In genomic region chrX:2320580-2321327, GRCh38 we compare ENCODE assay signal across 1 cellular context.
TF ChIP-seq lines count a peak whose summit lies in the region.

No MANE protein-coding gene starts in this region.

TF ChIP-seq in HepG2, 621 proteins besides CTCF, POLR2A, EP300 and RAD21 (continued from another document and continues in another):
- TF ChIP-seq MTA3 (CRISPR knock-in tag; IDR thresholded peaks at IDR 0.05): no peak
- TF ChIP-seq ZBTB20 (CRISPR knock-in tag; IDR thresholded peaks at IDR 0.05; ENCODE audit: borderline replicate concordance, low read depth): peak; percentile 77; the same call in 1 of the 2 replicates
- no peak for TF ChIP-seq BATF2 (CRISPR knock-in tag; IDR thresholded peaks at IDR 0.05)
- peak; percentile 95 for TF ChIP-seq GATAD2A (CRISPR knock-in tag; IDR thresholded peaks at IDR 0.05)
- peak; percentile 99 for TF ChIP-seq HOXA3 (CRISPR knock-in tag; IDR thresholded peaks at IDR 0.05)
- no peak for TF ChIP-seq ZSCAN5A (CRISPR knock-in tag; IDR thresholded peaks at IDR 0.05; ENCODE audit: borderline replicate concordance)
- TF ChIP-seq ZNF713 (CRISPR knock-in tag; IDR thresholded peaks at IDR 0.05): no peak
- TF ChIP-seq HNRNPL (IDR thresholded peaks at IDR 0.05; ENCODE audit: low read depth, low read length): no peak
- TF ChIP-seq ZNF224 (CRISPR knock-in tag; IDR thresholded peaks at IDR 0.05): 0 out of 2 replicates have a peak, but pooled peaks have one; percentile 52
- peak; percentile 50; the same call in 1 of the 2 replicates for TF ChIP-seq AKAP8 (CRISPR knock-in tag; IDR thresholded peaks at IDR 0.05)
- no peak; the same call in 1 of the 2 replicates for TF ChIP-seq ZNF598 (CRISPR knock-in tag; IDR thresholded peaks at IDR 0.05; ENCODE audit: borderline replicate concordance)
- no peak for TF ChIP-seq JUNB (CRISPR knock-in tag; IDR thresholded peaks at IDR 0.05; ENCODE audit: borderline replicate concordance)
- no peak for TF ChIP-seq NFRKB (IDR thresholded peaks at IDR 0.05)
- TF ChIP-seq BRCA1 (CRISPR knock-in tag; IDR thresholded peaks at IDR 0.05): no peak
- TF ChIP-seq ZNF292 (CRISPR knock-in tag; IDR thresholded peaks at IDR 0.05; ENCODE audit: borderline replicate concordance, low read depth): peak; percentile 85; the same call in 1 of the 2 replicates
- no peak for TF ChIP-seq GLI4 (CRISPR knock-in tag; IDR thresholded peaks at IDR 0.05; ENCODE audit: borderline replicate concordance)
- no peak for TF ChIP-seq MBD4 (IDR thresholded peaks at IDR 0.05; ENCODE audit: borderline replicate concordance, low read length)
- TF ChIP-seq MAFG (CRISPR knock-in tag; IDR thresholded peaks at IDR 0.05): no peak
- no peak for TF ChIP-seq ELF4 (CRISPR knock-in tag; IDR thresholded peaks at IDR 0.05; ENCODE audit: borderline replicate concordance)
- peak; percentile 4; the same call in 1 of the 2 replicates for TF ChIP-seq ZNF629 (CRISPR knock-in tag; conservative IDR thresholded peaks at IDR 0.05)
- TF ChIP-seq ZBTB4 (CRISPR knock-in tag; IDR thresholded peaks at IDR 0.05; ENCODE audit: borderline replicate concordance): no peak
- TF ChIP-seq ZNF562 (CRISPR knock-in tag; IDR thresholded peaks at IDR 0.05; ENCODE audit: borderline replicate concordance): no peak
- TF ChIP-seq GFI1 (CRISPR knock-in tag; IDR thresholded peaks at IDR 0.05; ENCODE audit: borderline replicate concordance): peak; percentile 99
- TF ChIP-seq MIER2 (CRISPR knock-in tag; IDR thresholded peaks at IDR 0.05): peak; percentile 56; the same call in 1 of the 2 replicates
- TF ChIP-seq ZNF572 (CRISPR knock-in tag; IDR thresholded peaks at IDR 0.05): no peak
- TF ChIP-seq ZNF556 (CRISPR knock-in tag; IDR thresholded peaks at IDR 0.05; ENCODE audit: borderline replicate concordance): no peak; the same call in 1 of the 2 replicates
- TF ChIP-seq MED1 (CRISPR knock-in tag; IDR thresholded peaks at IDR 0.05): peak; percentile 78
- TF ChIP-seq CENPT (CRISPR knock-in tag; IDR thresholded peaks at IDR 0.05; ENCODE audit: low read depth): no peak
- TF ChIP-seq FOXM1 (CRISPR knock-in tag; IDR thresholded peaks at IDR 0.05): peak; percentile 42; the same call in 1 of the 2 replicates
- TF ChIP-seq ZNF431 (CRISPR knock-in tag; IDR thresholded peaks at IDR 0.05; ENCODE audit: borderline replicate concordance, low read depth): no peak
- no peak; the same call in 1 of the 2 replicates for TF ChIP-seq ZBTB38 (CRISPR knock-in tag; IDR thresholded peaks at IDR 0.05)
- TF ChIP-seq PAF1 (CRISPR knock-in tag; IDR thresholded peaks at IDR 0.05): no peak
- TF ChIP-seq ZNF891 (CRISPR knock-in tag; IDR thresholded peaks at IDR 0.05): no peak
- 0 out of 2 replicates have a peak, but pooled peaks have one; percentile 11 for TF ChIP-seq STAG1 (CRISPR knock-in tag; IDR thresholded peaks at IDR 0.05)
- TF ChIP-seq HMGXB3 (CRISPR knock-in tag; IDR thresholded peaks at IDR 0.05; ENCODE audit: borderline replicate concordance): peak; percentile 69
- TF ChIP-seq RNF2 (conservative IDR thresholded peaks at IDR 0.05; ENCODE audit: low read depth): no peak
- no peak for TF ChIP-seq IKZF4 (CRISPR knock-in tag; IDR thresholded peaks at IDR 0.05; ENCODE audit: borderline replicate concordance, low read depth, not compliant biosample characterization)
- peak; percentile 85 for TF ChIP-seq RCOR2 (CRISPR knock-in tag; IDR thresholded peaks at IDR 0.05)
- TF ChIP-seq CSRNP1 (CRISPR knock-in tag; IDR thresholded peaks at IDR 0.05): no peak
- TF ChIP-seq ZNF615 (CRISPR knock-in tag; IDR thresholded peaks at IDR 0.05; ENCODE audit: borderline replicate concordance): no peak
- TF ChIP-seq PLRG1 (conservative IDR thresholded peaks at IDR 0.05): no peak
- TF ChIP-seq FOXK1 (CRISPR knock-in tag; IDR thresholded peaks at IDR 0.05; ENCODE audit: borderline replicate concordance, low read depth): peak; percentile 99
- TF ChIP-seq TFE3 (CRISPR knock-in tag; IDR thresholded peaks at IDR 0.05): peak; percentile 61; the same call in 1 of the 2 replicates
- peak; percentile 82 for TF ChIP-seq TEF (CRISPR knock-in tag; IDR thresholded peaks at IDR 0.05)
- TF ChIP-seq ZBTB2 (CRISPR knock-in tag; IDR thresholded peaks at IDR 0.05; ENCODE audit: low read depth): no peak
- TF ChIP-seq ZNF276 (CRISPR knock-in tag; IDR thresholded peaks at IDR 0.05; ENCODE audit: low read depth): no peak
- peak; percentile 51; the same call in 1 of the 2 replicates for TF ChIP-seq ZNF776 (CRISPR knock-in tag; IDR thresholded peaks at IDR 0.05)
- peak; percentile 99 for TF ChIP-seq ZBTB21 (CRISPR knock-in tag; IDR thresholded peaks at IDR 0.05)
- no peak for TF ChIP-seq ARID2 (CRISPR knock-in tag; IDR thresholded peaks at IDR 0.05; ENCODE audit: borderline replicate concordance)
- TF ChIP-seq MXD4 (CRISPR knock-in tag; IDR thresholded peaks at IDR 0.05): peak; percentile 34; the same call in 1 of the 2 replicates
- peak; percentile 44 for TF ChIP-seq ZNF746 (CRISPR knock-in tag; IDR thresholded peaks at IDR 0.05)
- no peak for TF ChIP-seq ZNF138 (CRISPR knock-in tag; IDR thresholded peaks at IDR 0.05; ENCODE audit: low read depth)
- TF ChIP-seq ZNF430 (CRISPR knock-in tag; IDR thresholded peaks at IDR 0.05): no peak
